ENCODE assay signal across 13 cellular contexts in the genomic region with DNA sequence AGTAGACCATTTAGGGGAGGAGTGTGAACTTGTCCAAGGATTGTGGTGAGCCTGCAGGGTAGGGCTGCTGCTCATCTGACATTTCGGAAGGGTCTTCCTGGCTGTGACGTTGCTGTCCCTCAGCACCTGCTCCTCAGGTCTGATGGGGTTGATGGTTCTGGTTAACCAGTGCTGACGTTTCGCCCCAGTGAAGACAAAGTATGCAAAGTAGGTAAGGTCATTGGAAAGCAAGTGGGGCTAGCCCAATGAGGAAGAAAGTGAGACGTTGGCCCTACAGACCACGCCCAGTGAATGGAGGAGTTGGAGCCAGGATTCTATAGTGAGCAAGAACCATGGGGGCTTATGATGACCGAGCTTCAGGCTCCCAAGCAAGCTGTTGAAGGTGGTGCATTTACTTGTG. TPM values are rescaled to one million over a fixed set of nuclear protein-coding genes. Genes with fewer than 3 reads are reported as not detected.
DNase-seq lines count a peak whose midpoint lies in the region; ATAC-seq and TF ChIP-seq lines count a peak whose summit lies in the region.
"Had no signal": no experiment of that assay in that cellular context is flagged by ENCODE, and none has a peak within 500 bp of the region (broad histone marks: within the 10 kb centered on the region; RNA-seq: fewer than 3 reads in every experiment).

No MANE protein-coding gene starts in this region.

- peaks cover 58% of the 10 kb centered on the region for H3K4me1 Mint-ChIP-seq in activated B cell treated with CpG ODN at 0.5 μM for 24 hours

- no peak for TF ChIP-seq CTCF in activated B cell treated with CpG ODN at 0.5 μM for 24 hours (IDR thresholded peaks at IDR 0.05)

- DNase-seq in activated B cell treated with CpG ODN at 0.5 μM for 24 hours = no peak
- no peak for DNase-seq in DMS153 (lab: John Stamatoyannopoulos, UW)
- no peak for DNase-seq in cerebellar nuclear complex (lab: John Stamatoyannopoulos, UW)
- DNase-seq in D341Med (ENCODE audit: low spot score) = no peak
- DNase-seq: activated naive CD8-positive, alpha-beta T cell treated with anti-CD3 and anti-CD28 coated beads, Interleukin-2, amount 10 ng/mL, durations not matched to agents 7 days and 5 days; gastrocnemius medialis; NCI-H1694; stomach had no signal

- no peak for TF ChIP-seq POLR2A in GM18505 (IDR thresholded peaks at IDR 0.05; ENCODE audit: borderline replicate concordance, extremely low read depth, insufficient read depth, insufficient read length)

- H3K27ac Mint-ChIP-seq in activated B cell treated with CpG ODN at 0.5 μM for 24 hours = peak overlapping the region; percentile 60
- H3K27ac Mint-ChIP-seq: activated naive CD8-positive, alpha-beta T cell treated with anti-CD3 and anti-CD28 coated beads, Interleukin-2, amount 10 ng/mL, durations not matched to agents 7 days and 5 days had no signal

- POLR2A ChIA-PET in activated B cell treated with CpG ODN at 0.5 μM for 24 hours (lab: Charles Lee) = interaction anchor here (1.3 to 3.3 kb wide), 3 partner anchors 87 to 172 kb away, joined by 3 to 12 read pairs (median 4); a partner anchor contains a TSS

- H3K9me3 Mint-ChIP-seq in activated B cell treated with CpG ODN at 0.5 μM for 24 hours = no peaks in the 10 kb centered on the region
- H3K9me3 Mint-ChIP-seq: activated naive CD8-positive, alpha-beta T cell treated with anti-CD3 and anti-CD28 coated beads, Interleukin-2, amount 10 ng/mL, durations not matched to agents 7 days and 5 days had no signal

- no peaks in the 10 kb centered on the region for H3K36me3 Mint-ChIP-seq in activated B cell treated with CpG ODN at 0.5 μM for 24 hours (ENCODE audit: low read depth)
- H3K36me3 Mint-ChIP-seq: activated naive CD8-positive, alpha-beta T cell treated with anti-CD3 and anti-CD28 coated beads, Interleukin-2, amount 10 ng/mL, durations not matched to agents 7 days and 5 days had no signal

- H3K27me3 Mint-ChIP-seq in activated B cell treated with CpG ODN at 0.5 μM for 24 hours = no peaks in the 10 kb centered on the region

- peak; percentile 31 for ATAC-seq in GM18499 (IDR thresholded peaks at IDR 0.05; ENCODE audit: insufficient read depth, unreplicated experiment)
- peak; percentile 59 for ATAC-seq in GM21515 (IDR thresholded peaks at IDR 0.05; ENCODE audit: unreplicated experiment)
- ATAC-seq in HG03139 (IDR thresholded peaks at IDR 0.05; ENCODE audit: unreplicated experiment) = peak; percentile 80
- ATAC-seq in activated B cell treated with CpG ODN at 0.5 μM for 24 hours (ENCODE audit: low read depth) = peak; percentile 82
- ATAC-seq in GM18505 (IDR thresholded peaks at IDR 0.05; ENCODE audit: unreplicated experiment) = no peak
- ATAC-seq: gastrocnemius medialis, left lobe of liver had no signal

- peak overlapping the region; percentile 52 for H3K4me3 Mint-ChIP-seq in activated B cell treated with CpG ODN at 0.5 μM for 24 hours
- H3K4me3 Mint-ChIP-seq: activated naive CD8-positive, alpha-beta T cell treated with anti-CD3 and anti-CD28 coated beads, Interleukin-2, amount 10 ng/mL, durations not matched to agents 7 days and 5 days had no signal

- intact Hi-C loops in activated B cell treated with CpG ODN at 0.5 μM for 24 hours (cut with micrococcal nuclease) = loop anchor here (1.0 to 5.0 kb wide), 2 partner anchors 57 to 562 kb away; a partner anchor contains a TSS

- CTCF ChIA-PET in activated B cell treated with CpG ODN at 0.5 μM for 24 hours (lab: Charles Lee) = no interaction called here

RNA-seq across cellular contexts. Expression of a gene that starts 33.4 kb away (rescaled TPM):
- total RNA-seq in activated B cell treated with CpG ODN at 0.5 μM for 24 hours = 1.5 and 2.2 TPM in 2 replicates
